ENCODE assay signal across 19 cellular contexts in genomic region chr10:33209777-33210176, GRCh38.
"Had no signal": no experiment of that assay in that cellular context is flagged by ENCODE, and none has a peak within 500 bp of the region (broad histone marks: within the 10 kb centered on the region; RNA-seq: fewer than 3 reads in every experiment).

No MANE protein-coding gene starts in this region.

- H3K4me1 ChIP-seq: colonic mucosa, testis, transverse colon had no signal

- H3K27me3 ChIP-seq: colonic mucosa, neutrophil, right atrium auricular region, sigmoid colon, testis, transverse colon had no signal

- H3K27me3 Mint-ChIP-seq: stimulated activated naive CD8-positive, alpha-beta T cell treated with anti-CD3 and anti-CD28 coated beads, Interleukin-15, amount 100 ng/mL, for 72 hours had no signal

- H3K4me3 ChIP-seq: colonic mucosa, mucosa of descending colon, right atrium auricular region, sigmoid colon, skin epidermis, testis, transverse colon had no signal

- H3K27ac Mint-ChIP-seq: naive thymus-derived CD8-positive, alpha-beta T cell; stimulated activated naive B cell treated with anti-CD40 and anti-IgM and Interleukin-4, amounts not matched to agents 10 μg/mL and 1 μg/mL and 100 μg/mL, for 72 hours had no signal

- H3K27ac ChIP-seq: colonic mucosa, neutrophil, right atrium auricular region, sigmoid colon, skin epidermis, testis, transverse colon had no signal

- H3K36me3 ChIP-seq: colonic mucosa, neutrophil, transverse colon had no signal

- H3K9me3 Mint-ChIP-seq: naive thymus-derived CD8-positive, alpha-beta T cell; stimulated activated naive B cell treated with anti-CD40 and anti-IgM and Interleukin-4, amounts not matched to agents 10 μg/mL and 1 μg/mL and 100 μg/mL, for 72 hours had no signal

- H3K36me3 Mint-ChIP-seq: stimulated activated naive B cell treated with anti-CD40 and anti-IgM and Interleukin-4, amounts not matched to agents 10 μg/mL and 1 μg/mL and 100 μg/mL, for 72 hours had no signal

- DNase-seq: colonic mucosa; dermis blood vessel endothelial cell; foreskin melanocyte; head of caudate nucleus; hippocampal formation; left colon; mucosa of descending colon; naive thymus-derived CD8-positive, alpha-beta T cell; posterior cingulate gyrus; sigmoid colon; stimulated activated CD4-positive, alpha-beta T cell treated with anti-CD3 and anti-CD28 coated beads, Interleukin-2, amount 100 ng/mL, for 24 hours; stimulated activated CD4-positive, alpha-beta T cell treated with anti-CD3 and anti-CD28 coated beads, Interleukin-4, amount 100 ng/mL, for 4 hours; stimulated activated naive B cell treated with anti-CD40 and anti-IgM and Interleukin-4, amounts not matched to agents 10 μg/mL and 1 μg/mL and 100 μg/mL, for 72 hours; stimulated activated naive CD8-positive, alpha-beta T cell treated with anti-CD3 and anti-CD28 coated beads, Interleukin-15, amount 100 ng/mL, for 72 hours; testis; transverse colon had no signal

- H3K9me3 ChIP-seq: colonic mucosa, mucosa of descending colon, neutrophil, right atrium auricular region, sigmoid colon, testis, transverse colon had no signal

- H3K4me3 Mint-ChIP-seq: naive thymus-derived CD8-positive, alpha-beta T cell; stimulated activated naive B cell treated with anti-CD40 and anti-IgM and Interleukin-4, amounts not matched to agents 10 μg/mL and 1 μg/mL and 100 μg/mL, for 72 hours; stimulated activated naive CD8-positive, alpha-beta T cell treated with anti-CD3 and anti-CD28 coated beads, Interleukin-15, amount 100 ng/mL, for 72 hours had no signal
